12 cellular contexts compared by ENCODE assay signal in the genomic region with DNA sequence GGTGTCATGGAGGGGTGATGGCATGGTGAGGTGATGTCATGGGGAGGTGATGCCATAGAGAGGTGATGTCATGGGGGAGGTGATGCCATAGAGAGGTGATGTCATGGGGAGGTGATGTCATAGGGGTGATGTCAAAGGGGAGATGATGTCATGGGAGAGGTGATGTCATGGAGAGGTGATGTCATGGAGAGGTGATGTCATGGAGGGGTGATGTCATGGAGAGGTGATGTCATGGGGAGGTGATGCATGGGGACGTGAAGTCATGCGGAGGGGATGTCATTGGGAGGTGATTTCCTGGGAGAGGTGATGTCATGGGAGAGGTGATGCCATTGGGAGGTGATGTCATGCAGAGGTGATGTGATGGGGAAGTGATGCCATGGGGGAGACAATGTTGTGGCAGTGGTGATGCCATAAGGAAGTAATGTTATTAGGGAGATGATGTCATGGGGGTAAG.
A peak's percentile ranks its signal among the peaks of the same experiment; 100 is the strongest.
DNase-seq lines count a peak whose midpoint lies in the region; ATAC-seq and TF ChIP-seq lines count a peak whose summit lies in the region.
"Had no signal": no experiment of that assay in that cellular context is flagged by ENCODE, and none has a peak within 500 bp of the region (broad histone marks: within the 10 kb centered on the region; RNA-seq: fewer than 3 reads in every experiment).

No MANE protein-coding gene starts in this region.

- no peak overlapping the region for H3K27ac ChIP-seq in foreskin keratinocyte

- CTCF ChIA-PET in HEK293T (lab: Yijun Ruan, JAX), result no interaction called here
- CTCF ChIA-PET in activated CD8-positive, alpha-beta T cell treated with anti-CD3 and anti-CD28 coated beads for 36 hours (lab: Charles Lee), result no interaction called here

- H3K27me3 ChIP-seq in foreskin keratinocyte, result no peaks in the 10 kb centered on the region

- H3K36me3 Mint-ChIP-seq in activated T-cell treated with anti-CD3 and anti-CD28 coated beads, Interleukin-2, amount 50 U/mL, for 4 hours (ENCODE audit: insufficient read depth), result no peaks in the 10 kb centered on the region
- no peaks in the 10 kb centered on the region for H3K36me3 Mint-ChIP-seq in activated CD8-positive, alpha-beta T cell treated with anti-CD3 and anti-CD28 coated beads for 36 hours (ENCODE audit: low read depth)

- peaks cover 12% of the 10 kb centered on the region for H3K27me3 Mint-ChIP-seq in activated T-cell treated with anti-CD3 and anti-CD28 coated beads, Interleukin-2, amount 50 U/mL, for 4 hours (ENCODE audit: low read depth)
- peaks cover 9% of the 10 kb centered on the region for H3K27me3 Mint-ChIP-seq in activated CD8-positive, alpha-beta T cell treated with anti-CD3 and anti-CD28 coated beads for 36 hours

- DNase-seq in activated T-cell treated with anti-CD3 and anti-CD28 coated beads for 48 hours (ENCODE audit: low read depth) (peak; percentile 3), HEK293T (ENCODE audit: extremely low spot score) (no peak), foreskin keratinocyte (peak in 1 of 2 donors; percentile 1), NCI-H526 treated with DMSO at 0.1 percent for 48 hours (lab: John Stamatoyannopoulos, UW) (no peak)
- DNase-seq in activated T-cell treated with anti-CD3 and anti-CD28 coated beads, Interleukin-2, amount 50 U/mL, for 4 hours, result no peak
- peak; percentile 36 for DNase-seq in activated CD8-positive, alpha-beta T cell treated with anti-CD3 and anti-CD28 coated beads for 36 hours
- DNase-seq: activated CD4-positive, CD25-positive, alpha-beta regulatory T cell treated with anti-CD3 and anti-CD28 coated beads, Interleukin-2, amount 50 U/mL, for 72 hours; DMS79 treated with DMSO at 0.1 percent for 48 hours; effector memory CD4-positive, alpha-beta T cell; glutamatergic neuron had no signal

- intact Hi-C loops in activated CD8-positive, alpha-beta T cell treated with anti-CD3 and anti-CD28 coated beads for 36 hours (cut with micrococcal nuclease), result no loop called here

- no peaks in the 10 kb centered on the region for H3K4me1 ChIP-seq in foreskin keratinocyte

- H3K4me1 Mint-ChIP-seq in activated T-cell treated with anti-CD3 and anti-CD28 coated beads, Interleukin-2, amount 50 U/mL, for 4 hours (ENCODE audit: low read depth), result no peaks in the 10 kb centered on the region
- H3K4me1 Mint-ChIP-seq in activated CD8-positive, alpha-beta T cell treated with anti-CD3 and anti-CD28 coated beads for 36 hours (ENCODE audit: low read depth), result no peaks in the 10 kb centered on the region

- H3K9me3 Mint-ChIP-seq in activated T-cell treated with anti-CD3 and anti-CD28 coated beads, Interleukin-2, amount 50 U/mL, for 4 hours, result no peaks in the 10 kb centered on the region
- H3K9me3 Mint-ChIP-seq in activated CD8-positive, alpha-beta T cell treated with anti-CD3 and anti-CD28 coated beads for 36 hours, result peaks cover 6% of the 10 kb centered on the region

- POLR2A ChIA-PET in HEK293T (lab: Yijun Ruan, JAX), result no interaction called here
- POLR2A ChIA-PET in activated CD8-positive, alpha-beta T cell treated with anti-CD3 and anti-CD28 coated beads for 36 hours (lab: Charles Lee), result no interaction called here

- ATAC-seq in activated T-cell treated with anti-CD3 and anti-CD28 coated beads, Interleukin-2, amount 50 U/mL, for 4 hours, result no peak
- ATAC-seq in activated CD8-positive, alpha-beta T cell treated with anti-CD3 and anti-CD28 coated beads for 36 hours, result peak; percentile 10
- peak; percentile 55 for ATAC-seq in foreskin keratinocyte
- no peak for ATAC-seq in GM19035 (IDR thresholded peaks at IDR 0.05; ENCODE audit: unreplicated experiment)
- ATAC-seq in HG03280 (IDR thresholded peaks at IDR 0.05; ENCODE audit: unreplicated experiment), result no peak

- peak overlapping the region; percentile 56 for H3K27ac Mint-ChIP-seq in activated CD8-positive, alpha-beta T cell treated with anti-CD3 and anti-CD28 coated beads for 36 hours

- no peak for TF ChIP-seq CTCF in activated CD8-positive, alpha-beta T cell treated with anti-CD3 and anti-CD28 coated beads for 36 hours (IDR thresholded peaks at IDR 0.05)
- no peak for TF ChIP-seq CTCF in foreskin keratinocyte (conservative IDR thresholded peaks at IDR 0.05)

- no peak overlapping the region for H3K4me3 Mint-ChIP-seq in activated T-cell treated with anti-CD3 and anti-CD28 coated beads, Interleukin-2, amount 50 U/mL, for 4 hours
- peak overlapping the region; percentile 33 for H3K4me3 Mint-ChIP-seq in activated CD8-positive, alpha-beta T cell treated with anti-CD3 and anti-CD28 coated beads for 36 hours

TF ChIP-seq in HEK293T, 16 proteins besides CTCF, POLR2A, EP300 and RAD21:
- TF ChIP-seq TARDBP (IDR thresholded peaks at IDR 0.05) (peak; percentile 99), CTBP1 (IDR thresholded peaks at IDR 0.05; ENCODE audit: borderline replicate concordance) (peak; percentile 70), NFRKB (IDR thresholded peaks at IDR 0.05) (no peak)
TF ChIP-seq in HEK293T: peak in this region for 2.

Comparison
In these comparisons a context has a peak if more than half of its experiments do, and no peak if none do; other contexts are left out.
1. DNase-seq: peak in activated T-cell treated with anti-CD3 and anti-CD28 coated beads for 48 hours (single experiment) and activated CD8-positive, alpha-beta T cell treated with anti-CD3 and anti-CD28 coated beads for 36 hours (single experiment); none in activated T-cell treated with anti-CD3 and anti-CD28 coated beads, Interleukin-2, amount 50 U/mL, for 4 hours (single experiment), HEK293T (single experiment) and NCI-H526 treated with DMSO at 0.1 percent for 48 hours (single experiment).
2. ATAC-seq: peak in activated CD8-positive, alpha-beta T cell treated with anti-CD3 and anti-CD28 coated beads for 36 hours (single experiment) and foreskin keratinocyte (single experiment); none in activated T-cell treated with anti-CD3 and anti-CD28 coated beads, Interleukin-2, amount 50 U/mL, for 4 hours (0 of 2), GM19035 (single experiment) and HG03280 (single experiment).